Comparison of ENCODE assay signal across 18 cellular contexts in genomic region chr10:119469325-119469707, GRCh38.
DNase-seq lines count a peak whose midpoint lies in the region; TF ChIP-seq lines count a peak whose summit lies in the region.
"Had no signal": no experiment of that assay in that cellular context is flagged by ENCODE, and none has a peak within 500 bp of the region (broad histone marks: within the 10 kb centered on the region; RNA-seq: fewer than 3 reads in every experiment).

No MANE protein-coding gene starts in this region.

- H3K4me3 ChIP-seq in SJSA1 (no peak overlapping the region), spleen (no peak overlapping the region), adrenal gland (no peak overlapping the region)
- H3K4me3 ChIP-seq: A549, GM23248, HAP-1 had no signal

- H3K4me1 ChIP-seq in SJSA1 (replicated peaks), result peaks cover 32% of the 10 kb centered on the region
- peaks cover 0 to 7% (median 0%) of the 10 kb centered on the region in 6 donors for H3K4me1 ChIP-seq in spleen
- no peaks in the 10 kb centered on the region for H3K4me1 ChIP-seq in adrenal gland (replicated peaks in 1 of 2)
- H3K4me1 ChIP-seq: A549, HAP-1 had no signal

- WGBS in spleen, 5 donors, result 90 to 96% (median 94%) methylated on average over 8 of the region's 8 CpGs
- WGBS in adrenal gland, 4 donors, result 69 to 80% (median 76%) methylated on average over 4 to 8 of the region's 8 CpGs

- H3K36me3 ChIP-seq in SJSA1, result no peaks in the 10 kb centered on the region
- H3K36me3 ChIP-seq in spleen, result no peaks in the 10 kb centered on the region
- H3K36me3 ChIP-seq in adrenal gland (replicated peaks in 1 of 2), result no peaks in the 10 kb centered on the region
- H3K36me3 ChIP-seq: HAP-1 had no signal

- intact Hi-C loops in spleen (cut with DNase I; ENCODE audit: low total_unique reads), result no loop called here
- intact Hi-C loops in adrenal gland (cut with DNase I), result no loop called here

- TF ChIP-seq CTCF in spleen (IDR thresholded peaks at IDR 0.05 in 8 of 11, conservative IDR thresholded peaks at IDR 0.05 in 3 of 11), result no peak
- no peak for TF ChIP-seq CTCF in adrenal gland (IDR thresholded peaks at IDR 0.05)

- H3K27me3 ChIP-seq in SJSA1 (replicated peaks), result peaks cover 20% of the 10 kb centered on the region
- no peaks in the 10 kb centered on the region for H3K27me3 ChIP-seq in spleen (replicated peaks in 1 of 7)
- H3K27me3 ChIP-seq in adrenal gland, result no peaks in the 10 kb centered on the region

- no peaks in the 10 kb centered on the region for H3K9me3 ChIP-seq in SJSA1 (replicated peaks)
- H3K9me3 ChIP-seq in spleen, result peaks cover 0 to 10% (median 0%) of the 10 kb centered on the region in 8 donors
- H3K9me3 ChIP-seq in adrenal gland (replicated peaks in 1 of 3), result no peaks in the 10 kb centered on the region
- H3K9me3 ChIP-seq: A549, HAP-1 had no signal

- TF ChIP-seq POLR2A in spleen (IDR thresholded peaks at IDR 0.05), result no peak
- no peak for TF ChIP-seq POLR2A in adrenal gland (IDR thresholded peaks at IDR 0.05)

- DNase-seq in DMS53 (lab: John Stamatoyannopoulos, UW) (peak; percentile 50), DMS53 treated with DMSO at 0.1 percent for 48 hours (lab: John Stamatoyannopoulos, UW; ENCODE audit: unreplicated experiment) (no peak), COLO668 (lab: John Stamatoyannopoulos, UW; ENCODE audit: unreplicated experiment) (peak; percentile 26), SJSA1 (ENCODE audit: low read depth in 1 of 2, low spot score in 2 of 2) (peak; percentile 13 to 62), spleen (peak; percentile 43), glomerular visceral epithelial cell (ENCODE audit: extremely low spot score) (no peak), adrenal gland (no peak), dermis blood vessel endothelial cell (no peak)
- DNase-seq: AML-193; CD8-positive, alpha-beta T cell; COR-L47; DMS 273 treated with DMSO at 0.1 percent for 48 hours; DMS79; GDM1; GM23248 had no signal

- H3K27ac ChIP-seq in SJSA1 (no peak overlapping the region), spleen (no peak overlapping the region), adrenal gland (no peak overlapping the region)
- H3K27ac ChIP-seq: 22Rv1, A549, GM23248 had no signal

Comparison
In these comparisons a context has a peak if more than half of its experiments do, and no peak if none do; other contexts are left out.
1. DNase-seq: peak in DMS53 (single experiment), COLO668 (single experiment), SJSA1 (2 of 2) and spleen (single experiment); none in DMS53 treated with DMSO at 0.1 percent for 48 hours (single experiment), glomerular visceral epithelial cell (single experiment), adrenal gland (0 of 7) and dermis blood vessel endothelial cell (single experiment).